ENCODE assay signal across 22 cellular contexts in genomic region chr14:35306114-35306513, GRCh38. TPM values are rescaled to one million over a fixed set of nuclear protein-coding genes. Genes with fewer than 3 reads are reported as not detected.
DNase-seq lines count a peak whose midpoint lies in the region; ATAC-seq and TF ChIP-seq lines count a peak whose summit lies in the region.
"Had no signal": no experiment of that assay in that cellular context is flagged by ENCODE, and none has a peak within 500 bp of the region (broad histone marks: within the 10 kb centered on the region; RNA-seq: fewer than 3 reads in every experiment).

No MANE protein-coding gene starts in this region.

- H3K4me1 Mint-ChIP-seq in effector memory CD8-positive, alpha-beta T cell (ENCODE audit: low read depth in 2 of 2) = peaks cover 27 to 28% of the 10 kb centered on the region in 2 donors
- H3K4me1 Mint-ChIP-seq: GM23338 had no signal

- TF ChIP-seq CTCF in left ventricle myocardium inferior (IDR thresholded peaks at IDR 0.05; ENCODE audit: borderline replicate concordance) = no peak
- no peak for TF ChIP-seq CTCF in right atrium auricular region (IDR thresholded peaks at IDR 0.05)
- no peak for TF ChIP-seq CTCF in RWPE2 (IDR thresholded peaks at IDR 0.05; ENCODE audit: poor library complexity, severe bottlenecking)

- no CpG with 5 or more reads among the region's 5 CpGs for WGBS in trophoblast cell (ENCODE audit: extremely low coverage, insufficient coverage, insufficient read length)

- H3K4me3 ChIP-seq in left ventricle myocardium inferior (no peak overlapping the region), right atrium auricular region (no peak overlapping the region), RWPE2 (ENCODE audit: severe bottlenecking) (no peak overlapping the region), trophoblast cell (ENCODE audit: low read depth, low read length) (no peak overlapping the region)
- H3K4me3 ChIP-seq: BLaER1 treated with 17β-estradiol and CSF1 and Interleukin-3, amounts not matched to agents 10 nM and 100 nM; GM12878; GM23338 had no signal

- no peak overlapping the region for H2AFZ ChIP-seq in trophoblast cell (ENCODE audit: insufficient read depth, low read length, poor library complexity)
- H2AFZ ChIP-seq: GM23338 had no signal

- H3K4me2 ChIP-seq in trophoblast cell (ENCODE audit: low read length) = no peak overlapping the region
- H3K4me2 ChIP-seq: BLaER1 treated with 17β-estradiol and CSF1 and Interleukin-3, amounts not matched to agents 10 nM and 100 nM; GM23338 had no signal

- H3K27ac ChIP-seq in left ventricle myocardium inferior (replicated peaks) (peak overlapping the region; percentile 11), right atrium auricular region (no peak overlapping the region), RWPE2 (ENCODE audit: poor library complexity, severe bottlenecking) (no peak overlapping the region), trophoblast cell (ENCODE audit: low read depth, low read length) (no peak overlapping the region)

- H2BK5ac ChIP-seq in trophoblast cell (ENCODE audit: low read depth, low read length, poor library complexity) = no peak overlapping the region

- no peak for DNase-seq in left ventricle myocardium inferior
- no peak for DNase-seq in right atrium auricular region (ENCODE audit: low spot score)
- no peak for DNase-seq in RWPE2 (ENCODE audit: low spot score)
- DNase-seq in effector memory CD8-positive, alpha-beta T cell = no peak
- peak in 1 of 2 donors; percentile 60 for DNase-seq in trophoblast cell
- no peak for DNase-seq in NCI-H446 (lab: John Stamatoyannopoulos, UW)
- DNase-seq in HEK293T (ENCODE audit: extremely low spot score) = no peak
- DNase-seq: CD4-positive, CD25-positive, alpha-beta regulatory T cell; CD8-positive, alpha-beta memory T cell; COR-L47; DMS 273 treated with DMSO at 0.1 percent for 48 hours; DMS53; DND-41; EL; HCEC 1CT; HFFc6 had no signal

- intact Hi-C loops in left ventricle myocardium inferior (cut with micrococcal nuclease) = no loop called here

- H3K27me3 ChIP-seq in left ventricle myocardium inferior (ENCODE audit: low read depth) (no peaks in the 10 kb centered on the region), right atrium auricular region (no peaks in the 10 kb centered on the region), RWPE2 (ENCODE audit: insufficient read depth, poor library complexity, severe bottlenecking) (no peaks in the 10 kb centered on the region), trophoblast cell (ENCODE audit: insufficient read depth, low read length) (no peaks in the 10 kb centered on the region)
- H3K27me3 ChIP-seq: BLaER1 treated with 17β-estradiol and CSF1 and Interleukin-3, amounts not matched to agents 10 nM and 100 nM had no signal

- H3K18ac ChIP-seq in trophoblast cell (ENCODE audit: low read length) = no peak overlapping the region

- H3K27ac Mint-ChIP-seq in effector memory CD8-positive, alpha-beta T cell = peak overlapping the region; percentile 53 to 77
- H3K27ac Mint-ChIP-seq: B cell, GM23338, HFFc6, IgD-negative memory B cell had no signal

- peak; percentile 41; the same call in 1 of the 3 replicates for ATAC-seq in RWPE2 (ENCODE audit: low read depth)
- ATAC-seq in effector memory CD8-positive, alpha-beta T cell (replicated peaks) = no peak
- no peak for ATAC-seq in GM21717 (IDR thresholded peaks at IDR 0.05; ENCODE audit: unreplicated experiment)
- ATAC-seq: GM12878, GM23338 had no signal

- no peak overlapping the region for H3K4me3 Mint-ChIP-seq in effector memory CD8-positive, alpha-beta T cell
- H3K4me3 Mint-ChIP-seq: B cell; CD8-positive, alpha-beta memory T cell; GM23338; HFFc6; IgD-negative memory B cell had no signal

- no peak overlapping the region for H4K12ac ChIP-seq in trophoblast cell (ENCODE audit: low read depth, low read length)

- no peaks in the 10 kb centered on the region for H3K27me3 Mint-ChIP-seq in effector memory CD8-positive, alpha-beta T cell
- H3K27me3 Mint-ChIP-seq: B cell; CD4-positive, CD25-positive, alpha-beta regulatory T cell; CD8-positive, alpha-beta memory T cell; IgD-negative memory B cell had no signal

- H3K9me3 ChIP-seq in left ventricle myocardium inferior (replicated peaks) (no peaks in the 10 kb centered on the region), right atrium auricular region (no peaks in the 10 kb centered on the region), RWPE2 (ENCODE audit: severe bottlenecking) (no peaks in the 10 kb centered on the region), trophoblast cell (ENCODE audit: insufficient read depth, low read depth, low read length) (no peaks in the 10 kb centered on the region)

- peaks cover 54% of the 10 kb centered on the region for H3K36me3 Mint-ChIP-seq in effector memory CD8-positive, alpha-beta T cell (ENCODE audit: insufficient read depth)

- H3K9ac ChIP-seq in trophoblast cell (ENCODE audit: low read length) = no peak overlapping the region
- H3K9ac ChIP-seq: BLaER1 treated with 17β-estradiol and CSF1 and Interleukin-3, amounts not matched to agents 10 nM and 100 nM had no signal

- peaks cover 12% of the 10 kb centered on the region for H3K79me2 ChIP-seq in trophoblast cell (ENCODE audit: control insufficient read depth, insufficient read depth, low read length, poor library complexity)

- no peak overlapping the region for H4K8ac ChIP-seq in trophoblast cell (ENCODE audit: low read depth, low read length)

- peak overlapping the region; percentile 83 for H3K4ac ChIP-seq in trophoblast cell (ENCODE audit: low read depth, low read length)

- no peaks in the 10 kb centered on the region for H3K79me1 ChIP-seq in trophoblast cell (ENCODE audit: low read length)

- no peak overlapping the region for H2AK5ac ChIP-seq in trophoblast cell (ENCODE audit: low read length)

- POLR2A ChIA-PET in HEK293T (lab: Yijun Ruan, JAX) = interaction anchor here (3.0 kb wide), 1 partner anchor 14 kb away, joined by 11 read pairs; the partner anchor contains the start of gene PSMA6

- H2BK12ac ChIP-seq in trophoblast cell (ENCODE audit: low read length) = no peak overlapping the region

- no peak overlapping the region for H2BK120ac ChIP-seq in trophoblast cell (ENCODE audit: insufficient read depth, low read length, poor library complexity)

- H3K23ac ChIP-seq in trophoblast cell (ENCODE audit: low read length) = no peak overlapping the region

- peaks cover 32% of the 10 kb centered on the region for H3K36me3 ChIP-seq in left ventricle myocardium inferior
- peaks cover 26% of the 10 kb centered on the region for H3K36me3 ChIP-seq in right atrium auricular region
- peaks cover 86% of the 10 kb centered on the region for H3K36me3 ChIP-seq in RWPE2 (ENCODE audit: low read depth)
- peaks cover 21 to 22% of the 10 kb centered on the region in 2 experiments for H3K36me3 ChIP-seq in trophoblast cell (ENCODE audit: control insufficient read depth in 1 of 2, insufficient read depth in 2 of 2, low read length in 2 of 2)

- no peaks in the 10 kb centered on the region for H3K9me3 Mint-ChIP-seq in effector memory CD8-positive, alpha-beta T cell
- H3K9me3 Mint-ChIP-seq: CD4-positive, CD25-positive, alpha-beta regulatory T cell; CD8-positive, alpha-beta memory T cell; GM23338; HFFc6; IgD-negative memory B cell had no signal

- no peak overlapping the region for H4K91ac ChIP-seq in trophoblast cell (ENCODE audit: low read depth, low read length)

- CTCF ChIA-PET in HEK293T (lab: Yijun Ruan, JAX) = no interaction called here

- no peak overlapping the region for H3K14ac ChIP-seq in trophoblast cell (ENCODE audit: low read length)

- H3K4me1 ChIP-seq in left ventricle myocardium inferior = peaks cover 56% of the 10 kb centered on the region
- H3K4me1 ChIP-seq in right atrium auricular region = peaks cover 0 to 21% of the 10 kb centered on the region in 2 donors
- H3K4me1 ChIP-seq in RWPE2 (ENCODE audit: insufficient read depth, poor library complexity, severe bottlenecking) = peaks cover 6% of the 10 kb centered on the region
- H3K4me1 ChIP-seq in trophoblast cell (ENCODE audit: control insufficient read depth in 1 of 2, insufficient read depth in 2 of 2, low read length in 2 of 2) = no peaks in the 10 kb centered on the region

TF ChIP-seq in HEK293T, 16 proteins besides CTCF, POLR2A, EP300 and RAD21:
- TF ChIP-seq BHLHE40 (IDR thresholded peaks at IDR 0.05; ENCODE audit: borderline replicate concordance) (no peak), ARNT (IDR thresholded peaks at IDR 0.05) (no peak), SP1 (IDR thresholded peaks at IDR 0.05) (no peak), L3MBTL2 (conservative IDR thresholded peaks at IDR 0.05) (no peak)

RNA-seq across cellular contexts. Expression of gene PSMA6, which starts 13.9 kb away (rescaled TPM):
- total RNA-seq in left ventricle myocardium inferior = 179 TPM
- total RNA-seq in right atrium auricular region = 100 to 1,000 TPM; 143 to 191 TPM
- 454 and 493 TPM in 2 replicates for polyA plus RNA-seq in trophoblast cell (2013)
